Comparison of ENCODE assay signal across 20 cellular contexts in genomic region chr2:237535385-237536082, GRCh38. TPM values are rescaled to one million over a fixed set of nuclear protein-coding genes. Genes with fewer than 3 reads are reported as not detected.
DNase-seq lines count a peak whose midpoint lies in the region; ATAC-seq, FAIRE-seq and TF ChIP-seq lines count a peak whose summit lies in the region.
"Had no signal": no experiment of that assay in that cellular context is flagged by ENCODE, and none has a peak within 500 bp of the region (broad histone marks: within the 10 kb centered on the region; RNA-seq: fewer than 3 reads in every experiment).

No MANE protein-coding gene starts in this region.

- TF ChIP-seq CTCF in K562 (IDR thresholded peaks at IDR 0.05 in 2 of 3, conservative IDR thresholded peaks at IDR 0.05 in 1 of 3; ENCODE audit: insufficient read depth in 2 of 3, low read depth in 1 of 3, low read length in 3 of 3) (no peak), smooth muscle cell (IDR thresholded peaks at IDR 0.05; ENCODE audit: borderline replicate concordance, insufficient read depth, poor library complexity, severe bottlenecking) (no peak), type B pancreatic cell (conservative IDR thresholded peaks at IDR 0.05) (no peak)

- H3K79me1 ChIP-seq in mesendoderm (ENCODE audit: low read length), result no peaks in the 10 kb centered on the region

- H2BK5ac ChIP-seq in mesendoderm (ENCODE audit: low read length), result no peak overlapping the region

- no peak overlapping the region for H3K27ac Mint-ChIP-seq in type B pancreatic cell
- H3K27ac Mint-ChIP-seq: CD4-positive, alpha-beta T cell had no signal

- TF ChIP-seq EP300 in K562 (IDR thresholded peaks at IDR 0.05; ENCODE audit: low read length), result no peak

- H2AFZ ChIP-seq in K562 (ENCODE audit: low read depth, low read length), result no peak overlapping the region
- no peak overlapping the region for H2AFZ ChIP-seq in smooth muscle cell (ENCODE audit: low read depth)
- H2AFZ ChIP-seq: GM23248 had no signal

- POLR2A ChIA-PET in K562 (lab: Yijun Ruan, JAX), result interaction anchor here (0.6 kb wide), 1 partner anchor 33 kb away, joined by 3 read pairs; no protein-coding TSS in a partner anchor

- H3K36me3 ChIP-seq in K562 (ENCODE audit: control insufficient read depth, insufficient read depth, low read length) (no peaks in the 10 kb centered on the region), smooth muscle cell (ENCODE audit: low read depth) (no peaks in the 10 kb centered on the region), mesendoderm (ENCODE audit: control insufficient read depth, insufficient read depth, low read length) (no peaks in the 10 kb centered on the region)

- 1% methylated on average over 7 of the region's 8 CpGs for WGBS in K562 (ENCODE audit: insufficient coverage, low coverage, missing lambda C conversion rate)
- 66% methylated on average over 8 of the region's 8 CpGs for WGBS in smooth muscle cell (ENCODE audit: low lambda C conversion rate)
- WGBS in mesendoderm (ENCODE audit: extremely low coverage, insufficient coverage, low lambda C conversion rate), result no CpG with 5 or more reads among the region's 8 CpGs

- in situ Hi-C loops in K562 (cut with MboI), result no loop called here

- H2BK15ac ChIP-seq in mesendoderm (replicated peaks; ENCODE audit: low read depth), result no peak overlapping the region

- intact Hi-C loops in K562 (cut with micrococcal nuclease), result no loop called here

- H3K9ac ChIP-seq in K562 (ENCODE audit: insufficient read depth in 1 of 2, low read depth in 2 of 2, low read length in 2 of 2) (no peak overlapping the region), smooth muscle cell (ENCODE audit: low read depth) (no peak overlapping the region), mesendoderm (ENCODE audit: low read length) (no peak overlapping the region)
- H3K9ac ChIP-seq: GM23248 had no signal

- ATAC-seq in K562, result no peak

- FAIRE-seq in K562 (lab: Jason Lieb, UNC), result no peak
- FAIRE-seq: G401.6, GM12891 had no signal

- H3K27me3 ChIP-seq in K562 (ENCODE audit: control insufficient read depth in 2 of 2, insufficient read depth in 2 of 2, low read length in 2 of 2) (peaks cover 6 to 77% of the 10 kb centered on the region in 2 experiments; a peak in 3 of 5 replicates), smooth muscle cell (ENCODE audit: low read depth) (no peaks in the 10 kb centered on the region), mesendoderm (ENCODE audit: insufficient read depth, low read length, poor library complexity) (no peaks in the 10 kb centered on the region)

- DNase-seq in NOMO-1 (lab: John Stamatoyannopoulos, UW; ENCODE audit: unreplicated experiment in 2 of 2) (peak; percentile 28 to 40), NOMO-1 treated with dmso at 0.1 percent for 144 hours (lab: John Stamatoyannopoulos, UW; ENCODE audit: unreplicated experiment) (no peak), MV-4-11 (lab: John Stamatoyannopoulos, UW) (peak; percentile 78), K562 (ENCODE audit: extremely low read depth in 1 of 4, low spot score in 3 of 4) (peak; percentile 10 to 23 (median 20)), smooth muscle cell (lab: John Stamatoyannopoulos, UW; ENCODE audit: unreplicated experiment) (no peak), type B pancreatic cell (ENCODE audit: extremely low spot score, unreplicated experiment) (no peak), mesendoderm (no peak), NCI-H187 (lab: John Stamatoyannopoulos, UW) (no peak)
- DNase-seq: 8988T; AML-193; C1 segment of cervical spinal cord; Calu3; CD4-positive, alpha-beta T cell; DMS79 treated with DMSO at 0.1 percent for 48 hours; EL; GM23248; H7 had no signal

- H3K4me1 ChIP-seq in K562 (replicated peaks in 1 of 2; ENCODE audit: control insufficient read depth in 2 of 2, insufficient read depth in 2 of 2, low read length in 2 of 2) (no peaks in the 10 kb centered on the region; a peak in 2 of 5 replicates), smooth muscle cell (ENCODE audit: low read depth) (no peaks in the 10 kb centered on the region), mesendoderm (ENCODE audit: control insufficient read depth, low read depth, low read length) (peaks cover 3% of the 10 kb centered on the region)

- no peaks in the 10 kb centered on the region for H3K9me3 Mint-ChIP-seq in type B pancreatic cell
- H3K9me3 Mint-ChIP-seq: CD4-positive, alpha-beta T cell had no signal

- TF ChIP-seq POLR2A in K562 (conservative IDR thresholded peaks at IDR 0.05), result no peak

- no TSS peak for BruUV-seq in K562 (replicated peaks; lab: Mats Ljungman, UMichigan)

- no peak overlapping the region for H2AK5ac ChIP-seq in mesendoderm (ENCODE audit: low read length)

- no peak overlapping the region for H3K4me3 Mint-ChIP-seq in type B pancreatic cell
- H3K4me3 Mint-ChIP-seq: CD4-positive, alpha-beta T cell had no signal

- H3K18ac ChIP-seq in mesendoderm (ENCODE audit: low read length), result no peak overlapping the region

- H3K4me3 ChIP-seq in K562 (no peak overlapping the region), smooth muscle cell (no peak overlapping the region), mesendoderm (ENCODE audit: low read length) (no peak overlapping the region)
- H3K4me3 ChIP-seq: GM23248 had no signal

- H3K4me1 Mint-ChIP-seq in type B pancreatic cell (ENCODE audit: unreplicated experiment), result peaks cover 19% of the 10 kb centered on the region

- no peaks in the 10 kb centered on the region for H3K79me2 ChIP-seq in K562 (ENCODE audit: control insufficient read depth, insufficient read depth, low read length)
- no peaks in the 10 kb centered on the region for H3K79me2 ChIP-seq in smooth muscle cell (ENCODE audit: low read depth)
- no peaks in the 10 kb centered on the region for H3K79me2 ChIP-seq in mesendoderm (ENCODE audit: control insufficient read depth, insufficient read depth, low read length)

- CTCF ChIA-PET in K562 (lab: Yijun Ruan, JAX; ENCODE audit: low intra/inter-chr PET ratio), result no interaction called here

- no peaks in the 10 kb centered on the region for H3K27me3 Mint-ChIP-seq in type B pancreatic cell
- H3K27me3 Mint-ChIP-seq: CD4-positive, alpha-beta T cell had no signal

- H3K9me3 ChIP-seq in K562 (replicated peaks; ENCODE audit: control insufficient read depth, insufficient read depth, low read depth, low read length), result no peaks in the 10 kb centered on the region
- H3K9me3 ChIP-seq in smooth muscle cell (replicated peaks; ENCODE audit: low read depth), result no peaks in the 10 kb centered on the region

- H3K4me2 ChIP-seq in K562 (ENCODE audit: insufficient read depth, low read length), result no peak overlapping the region
- no peak overlapping the region for H3K4me2 ChIP-seq in smooth muscle cell
- no peak overlapping the region for H3K4me2 ChIP-seq in mesendoderm (ENCODE audit: low read length)

- H4K20me1 ChIP-seq in K562 (replicated peaks; ENCODE audit: control insufficient read depth, insufficient read depth, low read length), result no peaks in the 10 kb centered on the region
- H4K20me1 ChIP-seq in smooth muscle cell (ENCODE audit: low read depth), result no peaks in the 10 kb centered on the region

- no peak for TF ChIP-seq RAD21 in K562 (CRISPR knock-in tag; conservative IDR thresholded peaks at IDR 0.05 in 1 of 2, IDR thresholded peaks at IDR 0.05 in 1 of 2)

- H3K27ac ChIP-seq in K562 (ENCODE audit: extremely low read depth, low read depth, low read length) (no peak overlapping the region), smooth muscle cell (ENCODE audit: low read depth) (peak overlapping the region; percentile 27), mesendoderm (ENCODE audit: low read depth, low read length) (no peak overlapping the region)
- H3K27ac ChIP-seq: GM23248, HL-60 had no signal

- H3F3A ChIP-seq in smooth muscle cell (ENCODE audit: low read depth), result peaks cover 20% of the 10 kb centered on the region

- H4K5ac ChIP-seq in mesendoderm (ENCODE audit: low read length), result no peak overlapping the region

- H4K8ac ChIP-seq in mesendoderm (ENCODE audit: low read depth, low read length), result no peak overlapping the region

- H3K4ac ChIP-seq in mesendoderm (ENCODE audit: low read depth, low read length), result no peak overlapping the region

- H3K56ac ChIP-seq in mesendoderm (ENCODE audit: low read length), result no peak overlapping the region

- no peak overlapping the region for H2BK120ac ChIP-seq in mesendoderm (ENCODE audit: low read depth, low read length)

- H3K23ac ChIP-seq in mesendoderm (ENCODE audit: low read length), result no peak overlapping the region

- H3K9me1 ChIP-seq in K562 (ENCODE audit: control insufficient read depth, insufficient read depth, low read length), result no peaks in the 10 kb centered on the region

- no peaks in the 10 kb centered on the region for H3K36me3 Mint-ChIP-seq in type B pancreatic cell

RNA-seq across cellular contexts. Expression of gene PRLH, which starts 30.8 kb away (rescaled TPM):
- total RNA-seq in K562 (2011; cell fraction: chromatin; rRNA removed; ENCODE audit: low replicate concordance), result not detected in 2 replicates
- total RNA-seq in K562 (2011; cell fraction: nucleolus; rRNA removed), result not detected in 2 replicates
- not detected in 2 replicates for total RNA-seq in K562 (2011; cell fraction: nucleoplasm; rRNA removed)
- total RNA-seq in K562 (2014; rRNA removed) (not detected in 2 replicates), K562 (2014; rRNA removed; fragmentation: Illumina TruSeq; extraction: Trizol) (not detected in 2 replicates), K562 (2015; rRNA removed; fragmentation: Illumina TruSeq; extraction: Trizol) (not detected in 2 replicates), K562 (2021) (not detected in 2 replicates), smooth muscle cell (not detected in 2 replicates), type B pancreatic cell (ENCODE audit: low replicate concordance) (not detected in 2 replicates)
- polyA plus RNA-seq in K562 (2011; rRNA removed) (not detected in 2 replicates), K562 (2014; fragmentation: Illumina TruSeq; extraction: Trizol) (not detected in 2 replicates), K562 (2014; fragmentation: Nextera tagmentation; extraction: Ambion mirVana) (not detected), K562 (2014; rRNA removed) (not detected in 2 replicates), smooth muscle cell (not detected in 2 replicates)
- not detected in 2 replicates for polyA plus RNA-seq in K562 (2011; cell fraction: cytosol; rRNA removed)
- polyA plus RNA-seq in K562 (2011; cell fraction: nucleus; rRNA removed), result not detected in 2 replicates
- polyA plus RNA-seq in K562 (2012), result not detected in 2 replicates
- polyA minus RNA-seq in K562 (2011; rRNA and poly(A)+ RNA removed), result not detected in 2 replicates
- not detected in 2 replicates for polyA minus RNA-seq in K562 (2011; cell fraction: cytosol; rRNA and poly(A)+ RNA removed)
- not detected in 2 replicates for polyA minus RNA-seq in K562 (2011; cell fraction: nucleus; rRNA and poly(A)+ RNA removed)
- not detected for polyA plus RNA-seq in mesendoderm (2013, experiment 1 of 2)
- polyA plus RNA-seq in mesendoderm (2013, experiment 2 of 2), result not detected
- total RNA-seq: Calu3; CD4-positive, alpha-beta T cell; GM23248; H7 had no signal
- polyA plus RNA-seq: GM23248 had no signal

RNA-seq across cellular contexts. Expression of gene MLPH, which starts 48.5 kb away (rescaled TPM):
- total RNA-seq in K562 (2011; cell fraction: chromatin; rRNA removed; ENCODE audit: low replicate concordance), result not detected in 2 replicates
- not detected in 2 replicates for total RNA-seq in K562 (2011; cell fraction: nucleolus; rRNA removed)
- total RNA-seq in K562 (2011; cell fraction: nucleoplasm; rRNA removed), result not detected in 2 replicates
- total RNA-seq in K562 (2014; rRNA removed), result not detected in 2 replicates
- not detected in 2 replicates for total RNA-seq in K562 (2014; rRNA removed; fragmentation: Illumina TruSeq; extraction: Trizol)
- not detected in 2 replicates for total RNA-seq in K562 (2015; rRNA removed; fragmentation: Illumina TruSeq; extraction: Trizol)
- 0.22 and 0.65 TPM in 2 replicates for total RNA-seq in K562 (2021)
- not detected in 2 replicates for polyA plus RNA-seq in K562 (2011; rRNA removed)
- not detected in 2 replicates for polyA plus RNA-seq in K562 (2011; cell fraction: cytosol; rRNA removed)
- polyA plus RNA-seq in K562 (2011; cell fraction: nucleus; rRNA removed), result 0.24 TPM in 1 of 2 replicates, not detected in the other
- polyA plus RNA-seq in K562 (2012), result 0.12 and 0.25 TPM in 2 replicates
- polyA plus RNA-seq in K562 (2014; fragmentation: Illumina TruSeq; extraction: Trizol), result not detected in 2 replicates
- polyA plus RNA-seq in K562 (2014; fragmentation: Nextera tagmentation; extraction: Ambion mirVana), result not detected
- polyA plus RNA-seq in K562 (2014; rRNA removed), result not detected in 2 replicates
- polyA minus RNA-seq in K562 (2011; rRNA and poly(A)+ RNA removed), result not detected in 2 replicates
- polyA minus RNA-seq in K562 (2011; cell fraction: cytosol; rRNA and poly(A)+ RNA removed), result not detected in 2 replicates
- not detected in 2 replicates for polyA minus RNA-seq in K562 (2011; cell fraction: nucleus; rRNA and poly(A)+ RNA removed)
- 15.7 and 36.4 TPM in 2 replicates for total RNA-seq in smooth muscle cell
- 32.8 and 40.1 TPM in 2 replicates for polyA plus RNA-seq in smooth muscle cell
- total RNA-seq in type B pancreatic cell (ENCODE audit: low replicate concordance), result 14.8 and 16.7 TPM in 2 replicates
- 7.8 TPM for polyA plus RNA-seq in mesendoderm (2013, experiment 1 of 2)
- 8.0 TPM for polyA plus RNA-seq in mesendoderm (2013, experiment 2 of 2)

RNA-seq across cellular contexts. Expression of gene RAB17, which starts 55.0 kb away (rescaled TPM):
- 0.09 TPM in 1 of 2 replicates, not detected in the other for total RNA-seq in K562 (2011; cell fraction: chromatin; rRNA removed; ENCODE audit: low replicate concordance)
- not detected in 2 replicates for total RNA-seq in K562 (2011; cell fraction: nucleolus; rRNA removed)
- not detected in 2 replicates for total RNA-seq in K562 (2011; cell fraction: nucleoplasm; rRNA removed)
- total RNA-seq in K562 (2014; rRNA removed) (not detected in 2 replicates), K562 (2014; rRNA removed; fragmentation: Illumina TruSeq; extraction: Trizol) (not detected in 2 replicates), K562 (2015; rRNA removed; fragmentation: Illumina TruSeq; extraction: Trizol) (not detected in 2 replicates), K562 (2021) (0.13 and 0.16 TPM in 2 replicates), smooth muscle cell (0.18 and 1.4 TPM in 2 replicates), type B pancreatic cell (ENCODE audit: low replicate concordance) (18.4 and 21.6 TPM in 2 replicates)
- polyA plus RNA-seq in K562 (2011; rRNA removed) (not detected in 2 replicates), K562 (2014; fragmentation: Illumina TruSeq; extraction: Trizol) (not detected in 2 replicates), K562 (2014; fragmentation: Nextera tagmentation; extraction: Ambion mirVana) (not detected), K562 (2014; rRNA removed) (not detected in 2 replicates), smooth muscle cell (0.69 and 2.0 TPM in 2 replicates)
- not detected in 2 replicates for polyA plus RNA-seq in K562 (2011; cell fraction: cytosol; rRNA removed)
- not detected in 2 replicates for polyA plus RNA-seq in K562 (2011; cell fraction: nucleus; rRNA removed)
- not detected in 2 replicates for polyA plus RNA-seq in K562 (2012)
- not detected in 2 replicates for polyA minus RNA-seq in K562 (2011; rRNA and poly(A)+ RNA removed)
- not detected in 2 replicates for polyA minus RNA-seq in K562 (2011; cell fraction: cytosol; rRNA and poly(A)+ RNA removed)
- polyA minus RNA-seq in K562 (2011; cell fraction: nucleus; rRNA and poly(A)+ RNA removed), result not detected in 2 replicates
- polyA plus RNA-seq in mesendoderm (2013, experiment 1 of 2), result 111 TPM
- polyA plus RNA-seq in mesendoderm (2013, experiment 2 of 2), result 108 TPM
- total RNA-seq: CD4-positive, alpha-beta T cell had no signal
- polyA plus RNA-seq: GM23248 had no signal

Comparison
In these comparisons a context has a peak if more than half of its experiments do, and no peak if none do; other contexts are left out.
1. DNase-seq: peak in NOMO-1 (2 of 2), MV-4-11 (single experiment) and K562 (4 of 4); none in NOMO-1 treated with dmso at 0.1 percent for 144 hours (single experiment), smooth muscle cell (single experiment), type B pancreatic cell (single experiment), mesendoderm (single experiment) and NCI-H187 (0 of 2).